In genomic region chr4:65670331-65671031, GRCh38 we compare ENCODE assay signal across 9 cellular contexts. TPM values are rescaled to one million over a fixed set of nuclear protein-coding genes. Genes with fewer than 3 reads are reported as not detected.
A peak's percentile ranks its signal among the peaks of the same experiment; 100 is the strongest.
DNase-seq lines count a peak whose midpoint lies in the region; ATAC-seq and TF ChIP-seq lines count a peak whose summit lies in the region.
"Had no signal": no experiment of that assay in that cellular context is flagged by ENCODE, and none has a peak within 500 bp of the region (broad histone marks: within the 10 kb centered on the region; RNA-seq: fewer than 3 reads in every experiment).

TSS of gene EPHA5 (minus strand) at chr4:65670489. CDS start at chr4:65669742, 747 bp downstream.

- peak in 12 of 14 donors; percentile 7 to 80 (median 54) for DNase-seq in C1 segment of cervical spinal cord (lab: John Stamatoyannopoulos, UW)
- DNase-seq in NT2/D1 (ENCODE audit: low read depth, low spot score): peak; percentile 65
- DNase-seq in kidney epithelial cell (ENCODE audit: low read depth): peak; percentile 48
- DNase-seq in stomach: peak; percentile 66
- no peak for DNase-seq in activated naive CD4-positive, alpha-beta T cell treated with anti-CD3 and anti-CD28 coated beads for 36 hours

- H3K4me1 ChIP-seq in NT2/D1 (ENCODE audit: insufficient read depth, insufficient read length) (peaks cover 3% of the 10 kb centered on the region), stomach (peaks cover 17 to 41% (median 35%) of the 10 kb centered on the region in 4 donors)

- peaks cover 47% of the 10 kb centered on the region for H3K27me3 Mint-ChIP-seq in activated naive CD4-positive, alpha-beta T cell treated with anti-CD3 and anti-CD28 coated beads for 36 hours (ENCODE audit: low read depth)

- no peaks in the 10 kb centered on the region for H3K36me3 ChIP-seq in NT2/D1 (ENCODE audit: insufficient read depth, insufficient read length, low read length)
- no peaks in the 10 kb centered on the region for H3K36me3 ChIP-seq in kidney epithelial cell (ENCODE audit: control insufficient read depth, insufficient read depth, low read length)
- H3K36me3 ChIP-seq in stomach: no peaks in the 10 kb centered on the region

- no peak within 1 kb of the TSS for H3K27ac Mint-ChIP-seq in activated naive CD4-positive, alpha-beta T cell treated with anti-CD3 and anti-CD28 coated beads for 36 hours

- TF ChIP-seq CTCF in kidney epithelial cell (IDR thresholded peaks at IDR 0.05; ENCODE audit: insufficient read depth, low read length, poor library complexity, severe bottlenecking) (no peak), stomach (IDR thresholded peaks at IDR 0.05) (no peak)

- H3K9ac ChIP-seq in NT2/D1 (ENCODE audit: insufficient read length, low read depth): peak within 1 kb of the TSS; percentile 74

- TF ChIP-seq POLR2A in stomach (IDR thresholded peaks at IDR 0.05): no peak

- no peak for TF ChIP-seq EP300 in stomach (IDR thresholded peaks at IDR 0.05)

- intact Hi-C loops in stomach (cut with DNase I; ENCODE audit: low total_unique reads): no loop called here
- intact Hi-C loops in activated naive CD4-positive, alpha-beta T cell treated with anti-CD3 and anti-CD28 coated beads for 36 hours (cut with micrococcal nuclease): no loop called here

- H3K27ac ChIP-seq in cingulate gyrus (ENCODE audit: low read depth, low read length): peak within 1 kb of the TSS; percentile 19
- H3K27ac ChIP-seq in stomach: peak within 1 kb of the TSS in 4 of 5 donors; percentile 27 to 75 (median 45)

- WGBS in stomach, 5 donors: 1 to 3% (median 2%) methylated on average over 44 to 51 of the region's 51 CpGs

- H3K27me3 ChIP-seq in NT2/D1 (ENCODE audit: insufficient read depth, insufficient read length) (peaks cover 63% of the 10 kb centered on the region), kidney epithelial cell (ENCODE audit: control insufficient read depth, insufficient read depth, low read length) (peaks cover 21% of the 10 kb centered on the region), stomach (peaks cover 0 to 52% (median 34%) of the 10 kb centered on the region in 3 donors)

- peaks cover 17% of the 10 kb centered on the region for H3K4me1 Mint-ChIP-seq in activated naive CD4-positive, alpha-beta T cell treated with anti-CD3 and anti-CD28 coated beads for 36 hours (ENCODE audit: low read depth)

- ATAC-seq in HG02885 (IDR thresholded peaks at IDR 0.05; ENCODE audit: poor library complexity, unreplicated experiment) (peak; percentile 54), GM21786 (IDR thresholded peaks at IDR 0.05; ENCODE audit: unreplicated experiment) (no peak)
- ATAC-seq: HCT116 had no signal

- H3K4me3 ChIP-seq in NT2/D1 (ENCODE audit: insufficient read length, low read depth): peak within 1 kb of the TSS; percentile 51
- peak within 1 kb of the TSS; percentile 50 for H3K4me3 ChIP-seq in kidney epithelial cell (ENCODE audit: low read depth, low read length)
- peak within 1 kb of the TSS; percentile 44 to 55 (median 50) for H3K4me3 ChIP-seq in stomach

- H3K36me3 Mint-ChIP-seq in activated naive CD4-positive, alpha-beta T cell treated with anti-CD3 and anti-CD28 coated beads for 36 hours (ENCODE audit: low read depth): peaks cover 3% of the 10 kb centered on the region

- H3K9me3 ChIP-seq in NT2/D1 (ENCODE audit: insufficient read depth, low read length) (no peaks in the 10 kb centered on the region), stomach (no peaks in the 10 kb centered on the region)

- no peak within 1 kb of the TSS for H3K4me3 Mint-ChIP-seq in activated naive CD4-positive, alpha-beta T cell treated with anti-CD3 and anti-CD28 coated beads for 36 hours

- H3K9me3 Mint-ChIP-seq in activated naive CD4-positive, alpha-beta T cell treated with anti-CD3 and anti-CD28 coated beads for 36 hours: no peaks in the 10 kb centered on the region

- CTCF ChIA-PET in activated naive CD4-positive, alpha-beta T cell treated with anti-CD3 and anti-CD28 coated beads for 36 hours (lab: Charles Lee): no interaction called here

RNA-seq across cellular contexts. Expression of gene EPHA5, which starts in this region (rescaled TPM):
- total RNA-seq in kidney epithelial cell: 0.04 and 0.07 TPM in 2 replicates
- 1 to 10 TPM in 2 of 5 donors, under 1 TPM in 1, not detected in 2; 0.87 to 1.8 (median 1.1) TPM for total RNA-seq in stomach
- under 1 TPM; 0.08 to 0.15 (median 0.12) TPM for polyA plus RNA-seq in stomach
- not detected for total RNA-seq in activated naive CD4-positive, alpha-beta T cell treated with anti-CD3 and anti-CD28 coated beads for 36 hours

Comparison
In these comparisons a context has a peak if more than half of its experiments do, and no peak if none do; other contexts are left out.
1. Peak in DNase-seq and H3K4me3 ChIP-seq in kidney epithelial cell; RNA of the gene not detected or under 1 TPM.